In the genomic region with DNA sequence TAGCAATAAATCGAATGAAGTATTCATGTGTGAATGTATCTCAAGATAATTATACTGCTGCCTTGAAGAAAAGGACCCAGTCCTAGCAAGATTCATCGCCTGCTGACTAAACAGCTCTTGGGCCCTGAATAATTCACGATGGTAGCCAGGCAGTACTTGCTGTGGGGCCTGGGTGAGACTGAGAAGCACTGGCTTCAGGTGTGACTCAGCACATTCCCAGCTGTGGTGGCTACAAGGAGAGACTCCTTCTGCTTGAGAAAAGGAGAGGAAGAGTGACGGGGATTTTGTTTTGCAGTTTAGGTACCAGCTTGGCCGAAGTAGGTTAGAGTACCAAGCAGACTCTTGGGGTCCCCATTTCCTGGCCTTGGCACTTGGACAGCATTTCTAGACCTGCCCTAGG, we compare ENCODE assay signal across 15 cellular contexts. TPM values are rescaled to one million over a fixed set of nuclear protein-coding genes. Genes with fewer than 3 reads are reported as not detected.
DNase-seq lines count a peak whose midpoint lies in the region; ATAC-seq and TF ChIP-seq lines count a peak whose summit lies in the region.
"Had no signal": no experiment of that assay in that cellular context is flagged by ENCODE, and none has a peak within 500 bp of the region (broad histone marks: within the 10 kb centered on the region; RNA-seq: fewer than 3 reads in every experiment).

No MANE protein-coding gene starts in this region.

- H2AFZ ChIP-seq in fibroblast of lung (ENCODE audit: low read length), result no peak overlapping the region
- peak overlapping the region; percentile 85 for H2AFZ ChIP-seq in trophoblast cell (ENCODE audit: insufficient read depth, low read length, poor library complexity)

- H3K4me2 ChIP-seq in fibroblast of lung (ENCODE audit: extremely low read depth, insufficient read depth, low read length) (no peak overlapping the region), trophoblast cell (ENCODE audit: low read length) (no peak overlapping the region)

- H2BK12ac ChIP-seq in trophoblast cell (ENCODE audit: low read length), result peak overlapping the region; percentile 95

- no peak overlapping the region for H3K27ac Mint-ChIP-seq in glutamatergic neuron (ENCODE audit: unreplicated experiment)

- TF ChIP-seq CTCF in fibroblast of lung (conservative IDR thresholded peaks at IDR 0.05 in 1 of 2, IDR thresholded peaks at IDR 0.05 in 1 of 2; ENCODE audit: low read depth in 1 of 2, low read length in 2 of 2) (no peak), glutamatergic neuron (IDR thresholded peaks at IDR 0.05; ENCODE audit: partially characterized antibody, unreplicated experiment) (no peak)

- H3K79me2 ChIP-seq in fibroblast of lung (ENCODE audit: control insufficient read depth, insufficient read depth, low read length) (no peaks in the 10 kb centered on the region), trophoblast cell (ENCODE audit: control insufficient read depth, insufficient read depth, low read length, poor library complexity) (peaks cover 2% of the 10 kb centered on the region)

- H3K14ac ChIP-seq in trophoblast cell (ENCODE audit: low read length), result peak overlapping the region; percentile 92

- H2BK5ac ChIP-seq in trophoblast cell (ENCODE audit: low read depth, low read length, poor library complexity), result peak overlapping the region; percentile 82

- H4K8ac ChIP-seq in trophoblast cell (ENCODE audit: low read depth, low read length), result peak overlapping the region; percentile 42

- peak overlapping the region; percentile 91 for H4K91ac ChIP-seq in trophoblast cell (ENCODE audit: low read depth, low read length)

- no peak overlapping the region for H3K27ac ChIP-seq in fibroblast of lung (ENCODE audit: insufficient read depth, low read length)
- H3K27ac ChIP-seq in trophoblast cell (ENCODE audit: low read depth, low read length), result peak overlapping the region; percentile 17
- H3K27ac ChIP-seq: skin epidermis, thoracic aorta, VCaP had no signal

- peak overlapping the region; percentile 91 for H3K18ac ChIP-seq in trophoblast cell (ENCODE audit: low read length)

- no peak overlapping the region for H2AK5ac ChIP-seq in trophoblast cell (ENCODE audit: low read length)

- H3K79me1 ChIP-seq in trophoblast cell (ENCODE audit: low read length), result peaks cover 2% of the 10 kb centered on the region

- H3K9me3 ChIP-seq in fibroblast of lung (ENCODE audit: control insufficient read depth, insufficient read depth, low read depth, low read length), result no peaks in the 10 kb centered on the region
- no peaks in the 10 kb centered on the region for H3K9me3 ChIP-seq in trophoblast cell (ENCODE audit: insufficient read depth, low read depth, low read length)
- H3K9me3 ChIP-seq: thoracic aorta had no signal

- H3K4me3 Mint-ChIP-seq in glutamatergic neuron (ENCODE audit: unreplicated experiment), result no peak overlapping the region

- no peak overlapping the region for H4K12ac ChIP-seq in trophoblast cell (ENCODE audit: low read depth, low read length)

- H3K36me3 ChIP-seq in H7 (replicated peaks; ENCODE audit: control insufficient read depth, insufficient read depth, low read length) (no peaks in the 10 kb centered on the region), fibroblast of lung (ENCODE audit: control insufficient read depth, insufficient read depth, low read length) (no peaks in the 10 kb centered on the region), trophoblast cell (ENCODE audit: control insufficient read depth in 1 of 2, insufficient read depth in 2 of 2, low read length in 2 of 2) (no peaks in the 10 kb centered on the region)
- H3K36me3 ChIP-seq: thoracic aorta had no signal

- peaks cover 4% of the 10 kb centered on the region for H3K36me3 Mint-ChIP-seq in glutamatergic neuron (ENCODE audit: unreplicated experiment)

- H3K23ac ChIP-seq in trophoblast cell (ENCODE audit: low read length), result no peak overlapping the region

- H3K9ac ChIP-seq in fibroblast of lung (ENCODE audit: insufficient read depth, low read length) (no peak overlapping the region), trophoblast cell (ENCODE audit: low read length) (no peak overlapping the region)

- peaks cover 3% of the 10 kb centered on the region for H3K4me1 Mint-ChIP-seq in glutamatergic neuron (ENCODE audit: low read depth, unreplicated experiment)

- peak overlapping the region; percentile 64 for H3K4ac ChIP-seq in trophoblast cell (ENCODE audit: low read depth, low read length)

- no peak for ATAC-seq in GM21786 (IDR thresholded peaks at IDR 0.05; ENCODE audit: unreplicated experiment)
- ATAC-seq in GM19463 (IDR thresholded peaks at IDR 0.05; ENCODE audit: unreplicated experiment), result no peak

- H2BK120ac ChIP-seq in trophoblast cell (ENCODE audit: insufficient read depth, low read length, poor library complexity), result peak overlapping the region; percentile 97

- H3K4me3 ChIP-seq in H7 (ENCODE audit: insufficient read depth, low read depth, low read length) (no peak overlapping the region), fibroblast of lung (replicated peaks in 1 of 4; ENCODE audit: control extremely low read depth in 1 of 4, insufficient read depth in 1 of 4, low read depth in 3 of 4, low read length in 4 of 4) (no peak overlapping the region), trophoblast cell (ENCODE audit: low read depth, low read length) (no peak overlapping the region)
- H3K4me3 ChIP-seq: skin epidermis, thoracic aorta had no signal

- no peaks in the 10 kb centered on the region for H3K27me3 ChIP-seq in H7 (ENCODE audit: control insufficient read depth, insufficient read depth, low read length)
- H3K27me3 ChIP-seq in fibroblast of lung (ENCODE audit: control insufficient read depth, insufficient read depth, low read length), result no peaks in the 10 kb centered on the region
- no peaks in the 10 kb centered on the region for H3K27me3 ChIP-seq in trophoblast cell (ENCODE audit: insufficient read depth, low read length)

- no peaks in the 10 kb centered on the region for H4K20me1 ChIP-seq in fibroblast of lung (ENCODE audit: control insufficient read depth, extremely low read depth, insufficient read depth, low read length)

- DNase-seq in H7, result peak; percentile 8
- DNase-seq in RKO (ENCODE audit: low spot score), result peak; percentile 25
- peak; percentile 2 to 84 for DNase-seq in fibroblast of lung (ENCODE audit: low read depth in 2 of 2)
- no peak for DNase-seq in trophoblast cell
- no peak for DNase-seq in glutamatergic neuron
- no peak for DNase-seq in NCI-H2029 treated with DMSO at 0.1 percent for 48 hours (lab: John Stamatoyannopoulos, UW)
- DNase-seq: effector memory CD4-positive, alpha-beta T cell; hippocampal formation; NCI-H446; SIG-M5 had no signal

- H3K4me1 ChIP-seq in fibroblast of lung (ENCODE audit: control insufficient read depth, extremely low read depth, insufficient read depth, low read length) (no peaks in the 10 kb centered on the region), trophoblast cell (ENCODE audit: control insufficient read depth in 1 of 2, insufficient read depth in 2 of 2, low read length in 2 of 2) (peaks cover 2 to 4% of the 10 kb centered on the region in 2 experiments)

- no peaks in the 10 kb centered on the region for H3K9me3 Mint-ChIP-seq in glutamatergic neuron (ENCODE audit: unreplicated experiment)

- no CpG with 5 or more reads among the region's 5 CpGs for WGBS in trophoblast cell (ENCODE audit: extremely low coverage, insufficient coverage, insufficient read length)

- no peaks in the 10 kb centered on the region for H3K27me3 Mint-ChIP-seq in glutamatergic neuron (ENCODE audit: unreplicated experiment)

RNA-seq across cellular contexts. Expression of a gene that starts 47.6 kb away (rescaled TPM):
- total RNA-seq in H7 (2014; rRNA removed; shearing (Covaris generic)), result not detected in 2 replicates
- not detected in 2 replicates for total RNA-seq in fibroblast of lung
- polyA plus RNA-seq in fibroblast of lung, result not detected in 2 replicates
- polyA plus RNA-seq in fibroblast of lung (2012), result not detected in 2 replicates
- not detected in 2 replicates for polyA minus RNA-seq in fibroblast of lung (ENCODE audit: low replicate concordance)
- not detected in 2 replicates for polyA plus RNA-seq in trophoblast cell (2013)
- total RNA-seq in glutamatergic neuron (ENCODE audit: unreplicated experiment), result not detected
- total RNA-seq: thoracic aorta had no signal

Comparison
In these comparisons a context has a peak if more than half of its experiments do, and no peak if none do; other contexts are left out.
1. DNase-seq: peak in H7 (single experiment), RKO (single experiment) and fibroblast of lung (2 of 2); none in trophoblast cell (0 of 2), glutamatergic neuron (single experiment) and NCI-H2029 treated with DMSO at 0.1 percent for 48 hours (single experiment).